Comparison of ENCODE assay signal across 8 cellular contexts in genomic region chr21:36322083-36322424, GRCh38. TPM values are rescaled to one million over a fixed set of nuclear protein-coding genes. Genes with fewer than 3 reads are reported as not detected.
A peak's percentile ranks its signal among the peaks of the same experiment; 100 is the strongest.
DNase-seq lines count a peak whose midpoint lies in the region; ATAC-seq and TF ChIP-seq lines count a peak whose summit lies in the region.

No MANE protein-coding gene starts in this region.

- H3K27ac ChIP-seq in foreskin keratinocyte (peak overlapping the region; percentile 92), skeletal muscle tissue (ENCODE audit: low read depth, low read length) (peak overlapping the region; percentile 97)

- H3K27me3 Mint-ChIP-seq in WTC11 (ENCODE audit: low read depth): peaks cover 10% of the 10 kb centered on the region

- peak overlapping the region; percentile 98 for H3K4me3 Mint-ChIP-seq in WTC11

- no peaks in the 10 kb centered on the region; the same call in none of the 2 replicates for H3K36me3 ChIP-seq in HAP-1 (replicated peaks)
- H3K36me3 ChIP-seq in skeletal muscle tissue (ENCODE audit: control insufficient read depth in 3 of 3, insufficient read depth in 3 of 3, low read length in 3 of 3): no peaks in the 10 kb centered on the region

- TF ChIP-seq CTCF in WTC11 (IDR thresholded peaks at IDR 0.05): no peak
- TF ChIP-seq CTCF in foreskin keratinocyte (conservative IDR thresholded peaks at IDR 0.05): no peak

- H3K9me3 ChIP-seq in HAP-1: no peaks in the 10 kb centered on the region
- H3K9me3 ChIP-seq in skeletal muscle tissue (ENCODE audit: control insufficient read depth in 3 of 3, low read length in 3 of 3): no peaks in the 10 kb centered on the region

- CTCF ChIA-PET in WTC11 (lab: Charles Lee): interaction anchor here (1.2 to 1.6 kb wide), 2 partner anchors 67 to 197 kb away, joined by 3 read pairs; no protein-coding TSS in a partner anchor

- H3K4me1 ChIP-seq in HAP-1 (peaks cover 5% of the 10 kb centered on the region), foreskin keratinocyte (peaks cover 24% of the 10 kb centered on the region), skeletal muscle tissue (ENCODE audit: control insufficient read depth in 3 of 3, insufficient read depth in 3 of 3, low read length in 3 of 3) (peaks cover 18 to 30% (median 19%) of the 10 kb centered on the region in 3 donors)

- H3K4me3 ChIP-seq in HAP-1 (peak overlapping the region; percentile 88), skeletal muscle tissue (ENCODE audit: low read length in 3 of 3) (peak overlapping the region; percentile 74 to 94 (median 83))

- ATAC-seq in WTC11 (no peak), foreskin keratinocyte (no peak), HG02973 (IDR thresholded peaks at IDR 0.05; ENCODE audit: unreplicated experiment) (no peak), HG02840 (IDR thresholded peaks at IDR 0.05; ENCODE audit: low FRiP score, unreplicated experiment) (no peak)

- H3K9me3 Mint-ChIP-seq in WTC11: peaks cover 7% of the 10 kb centered on the region

- peaks cover 20% of the 10 kb centered on the region for H3K4me1 Mint-ChIP-seq in WTC11

- peak overlapping the region; percentile 84 to 91 (median 89) for H3K9ac ChIP-seq in skeletal muscle tissue (ENCODE audit: low read depth in 1 of 3, low read length in 3 of 3)

- in situ Hi-C loops in HAP-1 (cut with MboI; ENCODE audit: low sequenced_read_pairs): no loop called here

- peak overlapping the region; percentile 92 for H3K27ac Mint-ChIP-seq in WTC11

- H3K27me3 ChIP-seq in HAP-1 (ENCODE audit: low read depth) (no peaks in the 10 kb centered on the region), foreskin keratinocyte (no peaks in the 10 kb centered on the region), skeletal muscle tissue (ENCODE audit: control insufficient read depth in 3 of 3, insufficient read depth in 3 of 3, low read length in 3 of 3) (no peaks in the 10 kb centered on the region)

- H3K36me3 Mint-ChIP-seq in WTC11: peaks cover 18% of the 10 kb centered on the region

- POLR2A ChIA-PET in WTC11 (lab: Charles Lee): interaction anchor here (0.7 kb wide), 1 partner anchor 218 kb away, joined by 5 read pairs; no protein-coding TSS in a partner anchor

- DNase-seq in HAP-1 (ENCODE audit: low spot score in 2 of 2) (no peak), WTC11 (ENCODE audit: low spot score) (no peak), foreskin keratinocyte (no peak), inferior parietal cortex (ENCODE audit: extremely low spot score) (no peak)
- no peak for DNase-seq in stimulated activated CD4-positive, alpha-beta T cell treated with anti-CD3 and anti-CD28 coated beads, Interleukin-4, amount 100 ng/mL, for 4 hours

TF ChIP-seq in WTC11, 78 proteins besides CTCF, POLR2A, EP300 and RAD21:
- TF ChIP-seq ESRRA (CRISPR knock-in tag; IDR thresholded peaks at IDR 0.05; ENCODE audit: borderline replicate concordance) (no peak), JAZF1 (CRISPR knock-in tag; IDR thresholded peaks at IDR 0.05) (no peak), FOXP4 (CRISPR knock-in tag; IDR thresholded peaks at IDR 0.05) (no peak), USF1 (CRISPR knock-in tag; IDR thresholded peaks at IDR 0.05) (no peak), TEAD4 (CRISPR knock-in tag; IDR thresholded peaks at IDR 0.05) (no peak), NR1H2 (CRISPR knock-in tag; IDR thresholded peaks at IDR 0.05) (no peak), ZNF219 (CRISPR knock-in tag; IDR thresholded peaks at IDR 0.05; ENCODE audit: borderline replicate concordance) (no peak), HMGA2 (CRISPR knock-in tag; IDR thresholded peaks at IDR 0.05) (no peak)
- TF ChIP-seq, protein P1, sequence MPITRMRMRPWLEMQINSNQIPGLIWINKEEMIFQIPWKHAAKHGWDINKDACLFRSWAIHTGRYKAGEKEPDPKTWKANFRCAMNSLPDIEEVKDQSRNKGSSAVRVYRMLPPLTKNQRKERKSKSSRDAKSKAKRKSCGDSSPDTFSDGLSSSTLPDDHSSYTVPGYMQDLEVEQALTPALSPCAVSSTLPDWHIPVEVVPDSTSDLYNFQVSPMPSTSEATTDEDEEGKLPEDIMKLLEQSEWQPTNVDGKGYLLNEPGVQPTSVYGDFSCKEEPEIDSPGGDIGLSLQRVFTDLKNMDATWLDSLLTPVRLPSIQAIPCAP (CRISPR knock-in tag; IDR thresholded peaks at IDR 0.05): no peak
- TF ChIP-seq, protein P2, sequence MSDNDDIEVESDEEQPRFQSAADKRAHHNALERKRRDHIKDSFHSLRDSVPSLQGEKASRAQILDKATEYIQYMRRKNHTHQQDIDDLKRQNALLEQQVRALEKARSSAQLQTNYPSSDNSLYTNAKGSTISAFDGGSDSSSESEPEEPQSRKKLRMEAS (CRISPR knock-in tag; IDR thresholded peaks at IDR 0.05): no peak
- TF ChIP-seq, protein P3, sequence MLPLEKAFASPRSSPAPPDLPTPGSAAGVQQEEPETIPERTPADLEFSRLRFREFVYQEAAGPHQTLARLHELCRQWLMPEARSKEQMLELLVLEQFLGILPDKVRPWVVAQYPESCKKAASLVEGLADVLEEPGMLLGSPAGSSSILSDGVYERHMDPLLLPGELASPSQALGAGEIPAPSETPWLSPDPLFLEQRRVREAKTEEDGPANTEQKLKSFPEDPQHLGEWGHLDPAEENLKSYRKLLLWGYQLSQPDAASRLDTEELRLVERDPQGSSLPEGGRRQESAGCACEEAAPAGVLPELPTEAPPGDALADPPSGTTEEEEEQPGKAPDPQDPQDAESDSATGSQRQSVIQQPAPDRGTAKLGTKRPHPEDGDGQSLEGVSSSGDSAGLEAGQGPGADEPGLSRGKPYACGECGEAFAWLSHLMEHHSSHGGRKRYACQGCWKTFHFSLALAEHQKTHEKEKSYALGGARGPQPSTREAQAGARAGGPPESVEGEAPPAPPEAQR (CRISPR knock-in tag; IDR thresholded peaks at IDR 0.05): no peak
TF ChIP-seq in WTC11: peak in this region for 0.

RNA-seq across cellular contexts. Expression of gene MORC3, which starts 2.1 kb away (rescaled TPM):
- total RNA-seq in WTC11 (2021) (15.9 to 17.2 TPM (median 16.1 TPM) in 3 replicates), foreskin keratinocyte (34.6 and 35.3 TPM in 2 replicates), skeletal muscle tissue (104 TPM)
- polyA plus RNA-seq in foreskin keratinocyte: 6.9 and 8.6 TPM in 2 replicates
